In genomic region chr17:81582769-81583168, GRCh38 we compare ENCODE assay signal across 32 cellular contexts. TPM values are rescaled to one million over a fixed set of nuclear protein-coding genes. Genes with fewer than 3 reads are reported as not detected.
DNase-seq lines count a peak whose midpoint lies in the region; ATAC-seq and TF ChIP-seq lines count a peak whose summit lies in the region.
"Had no signal": no experiment of that assay in that cellular context is flagged by ENCODE, and none has a peak within 500 bp of the region (broad histone marks: within the 10 kb centered on the region; RNA-seq: fewer than 3 reads in every experiment).

No MANE protein-coding gene starts in this region.

- DNase-seq in AG04450 (ENCODE audit: low read depth, low spot score): no peak
- DNase-seq in Panc1 (ENCODE audit: low read depth, low spot score): no peak
- DNase-seq in fibroblast of lung (ENCODE audit: low read depth in 2 of 2): no peak
- DNase-seq in osteoblast (ENCODE audit: insufficient read length, low spot score, missing footprints): peak; percentile 84
- DNase-seq in DMS79 (lab: John Stamatoyannopoulos, UW): no peak
- DNase-seq in H7: no peak
- DNase-seq in NCI-H524 treated with DMSO at 0.1 percent for 48 hours (lab: John Stamatoyannopoulos, UW): no peak
- DNase-seq: ACHN; activated CD4-positive, alpha-beta T cell treated with anti-CD3 and anti-CD28 coated beads, Interleukin-2, amount 50 U/mL, for 1 hour; activated CD4-positive, CD25-positive, alpha-beta regulatory T cell; activated T-cell treated with anti-CD3 and anti-CD28 coated beads, Interleukin-2, amount 50 U/mL, for 1 hour; central memory CD4-positive, alpha-beta T cell; dermis blood vessel endothelial cell; DMS53; endodermal cell; left cardiac atrium; NCI-H146; NCI-H446; NCI-H774; Peyer's patch; SJCRH30; small intestine; stimulated activated naive CD4-positive, alpha-beta T cell treated with Interleukin-2 at 50 U/mL for 16 hours; T-helper 1 cell had no signal

- H3K27ac ChIP-seq in AG04450 (ENCODE audit: low read depth, low read length) (peak overlapping the region; percentile 39), Panc1 (ENCODE audit: low read length) (peak overlapping the region; percentile 100), fibroblast of lung (ENCODE audit: insufficient read depth, low read length) (peak overlapping the region; percentile 42), osteoblast (ENCODE audit: low read depth, low read length) (peak overlapping the region; percentile 75)
- H3K27ac ChIP-seq: BLaER1, esophagus muscularis mucosa, hepatocyte, Peyer's patch, SJCRH30, suprapubic skin had no signal

- H2AFZ ChIP-seq in fibroblast of lung (ENCODE audit: low read length) (no peak overlapping the region), osteoblast (ENCODE audit: low read length) (no peak overlapping the region)
- H2AFZ ChIP-seq: hepatocyte had no signal

- CTCF ChIA-PET in AG04450 (lab: Charles Lee) (interaction anchor here (0.9 to 2.4 kb wide), 2 partner anchors 18 to 328 kb away, joined by 3 to 12 read pairs; no protein-coding TSS in a partner anchor), Panc1 (lab: Charles Lee) (interaction anchor here (1.2 kb wide), 1 partner anchor 18 kb away, joined by 3 read pairs; no protein-coding TSS in a partner anchor)

- H3K79me2 ChIP-seq in fibroblast of lung (ENCODE audit: control insufficient read depth, insufficient read depth, low read length) (peaks cover 25% of the 10 kb centered on the region), osteoblast (ENCODE audit: insufficient read depth, low read length) (peaks cover 40% of the 10 kb centered on the region)

- in situ Hi-C loops in Panc1 (cut with HindIII; ENCODE audit: low pct_unique_long_range_greater_than_20kb, low sequenced_read_pairs): no loop called here

- H3K4me1 ChIP-seq in Panc1 (ENCODE audit: control insufficient read depth, insufficient read depth, low read length) (peaks cover 73% of the 10 kb centered on the region), fibroblast of lung (ENCODE audit: control insufficient read depth, extremely low read depth, insufficient read depth, low read length) (peaks cover 9% of the 10 kb centered on the region), osteoblast (ENCODE audit: insufficient read depth, low read length) (peaks cover 55% of the 10 kb centered on the region)
- H3K4me1 ChIP-seq: BLaER1, Peyer's patch, suprapubic skin had no signal

- POLR2A ChIA-PET in AG04450 (lab: Yijun Ruan, JAX): interaction anchor here (1.2 kb wide), 1 partner anchor 22 kb away, joined by 4 read pairs; no protein-coding TSS in a partner anchor
- POLR2A ChIA-PET in Panc1 (lab: Charles Lee): no interaction called here

- H3K4me2 ChIP-seq in fibroblast of lung (ENCODE audit: extremely low read depth, insufficient read depth, low read length) (no peak overlapping the region), osteoblast (ENCODE audit: insufficient read depth, low read length) (peak overlapping the region; percentile 40)
- H3K4me2 ChIP-seq: BLaER1, hepatocyte had no signal

- ATAC-seq in Panc1: no peak
- ATAC-seq: HCT116; left cardiac atrium; natural killer cell treated with Interleukin-12 subunit alpha and Interleukin-12 subunit beta and Interleukin-15 and Interleukin-18, amount 100 ng/mL, for 72 hours had no signal

- H3K4me3 ChIP-seq in AG04450 (ENCODE audit: low read depth, low read length): no peak overlapping the region
- no peak overlapping the region for H3K4me3 ChIP-seq in Panc1 (ENCODE audit: low read depth in 2 of 2, low read length in 2 of 2)
- H3K4me3 ChIP-seq in fibroblast of lung (replicated peaks in 1 of 4; ENCODE audit: control extremely low read depth in 1 of 4, insufficient read depth in 1 of 4, low read depth in 3 of 4, low read length in 4 of 4): no peak overlapping the region
- H3K4me3 ChIP-seq in osteoblast (ENCODE audit: insufficient read depth, low read length): no peak overlapping the region
- H3K4me3 ChIP-seq in H7 (ENCODE audit: insufficient read depth, low read depth, low read length): no peak overlapping the region
- H3K4me3 ChIP-seq: BLaER1, esophagus muscularis mucosa, hepatocyte, lung, Peyer's patch, SJCRH30, suprapubic skin had no signal

- H3K36me3 ChIP-seq in Panc1 (ENCODE audit: control insufficient read depth, insufficient read depth, low read length) (peaks cover 18% of the 10 kb centered on the region; the same call in 1 of the 2 replicates), fibroblast of lung (ENCODE audit: control insufficient read depth, insufficient read depth, low read length) (peaks cover 18% of the 10 kb centered on the region), osteoblast (ENCODE audit: insufficient read depth, low read length) (peaks cover 46% of the 10 kb centered on the region), H7 (replicated peaks; ENCODE audit: control insufficient read depth, insufficient read depth, low read length) (peaks cover 25% of the 10 kb centered on the region)

- TF ChIP-seq CTCF in AG04450 (IDR thresholded peaks at IDR 0.05; ENCODE audit: low read depth, low read length) (no peak), Panc1 (IDR thresholded peaks at IDR 0.05) (no peak), fibroblast of lung (conservative IDR thresholded peaks at IDR 0.05 in 1 of 2, IDR thresholded peaks at IDR 0.05 in 1 of 2; ENCODE audit: low read depth in 1 of 2, low read length in 2 of 2) (no peak), osteoblast (IDR thresholded peaks at IDR 0.05; ENCODE audit: extremely low read depth, low read depth, low read length) (no peak)

- intact Hi-C loops in Panc1 (cut with micrococcal nuclease; ENCODE audit: unreplicated experiment): no loop called here

- no peaks in the 10 kb centered on the region for H3K9me3 ChIP-seq in AG04450 (ENCODE audit: control insufficient read depth, insufficient read depth, low read length)
- H3K9me3 ChIP-seq in Panc1 (ENCODE audit: control insufficient read depth, insufficient read depth, low read depth, low read length): no peaks in the 10 kb centered on the region
- H3K9me3 ChIP-seq in fibroblast of lung (ENCODE audit: control insufficient read depth, insufficient read depth, low read depth, low read length): no peaks in the 10 kb centered on the region
- H3K9me3 ChIP-seq in osteoblast (ENCODE audit: low read depth, low read length): no peaks in the 10 kb centered on the region
- H3K9me3 ChIP-seq: BLaER1, esophagus muscularis mucosa, Peyer's patch, SJCRH30, suprapubic skin had no signal

- no TSS peak for BruUV-seq in Panc1 (replicated peaks; lab: Mats Ljungman, UMichigan)

- no peaks in the 10 kb centered on the region for H3K27me3 ChIP-seq in AG04450 (ENCODE audit: control insufficient read depth, insufficient read depth, low read length)
- no peaks in the 10 kb centered on the region for H3K27me3 ChIP-seq in Panc1 (ENCODE audit: control insufficient read depth, insufficient read depth, low read length)
- no peaks in the 10 kb centered on the region for H3K27me3 ChIP-seq in fibroblast of lung (ENCODE audit: control insufficient read depth, insufficient read depth, low read length)
- no peaks in the 10 kb centered on the region for H3K27me3 ChIP-seq in osteoblast (ENCODE audit: insufficient read depth, low read length)
- no peaks in the 10 kb centered on the region for H3K27me3 ChIP-seq in H7 (ENCODE audit: control insufficient read depth, insufficient read depth, low read length)
- H3K27me3 ChIP-seq: BLaER1, esophagus muscularis mucosa, hepatocyte, Peyer's patch, SJCRH30, suprapubic skin had no signal

- H4K20me1 ChIP-seq in fibroblast of lung (ENCODE audit: control insufficient read depth, extremely low read depth, insufficient read depth, low read length) (no peaks in the 10 kb centered on the region), osteoblast (ENCODE audit: insufficient read depth, low read length) (no peaks in the 10 kb centered on the region)

- H3K9ac ChIP-seq in fibroblast of lung (ENCODE audit: insufficient read depth, low read length): no peak overlapping the region
- H3K9ac ChIP-seq: BLaER1 had no signal

RNA-seq across cellular contexts. Expression of gene FAAP100, which starts 30.6 kb away (rescaled TPM):
- 5.3 and 8.3 TPM in 2 replicates for polyA plus RNA-seq in AG04450 (2011; rRNA removed)
- 6.0 and 6.7 TPM in 2 replicates for polyA minus RNA-seq in AG04450 (2011; rRNA and poly(A)+ RNA removed)
- 265 TPM for total RNA-seq in Panc1 (2021; ENCODE audit: unreplicated experiment)
- polyA plus RNA-seq in Panc1 (2012; ENCODE audit: insufficient read length): 232 TPM
- total RNA-seq in fibroblast of lung: 10.4 and 12.6 TPM in 2 replicates
- polyA plus RNA-seq in fibroblast of lung: 6.7 and 8.1 TPM in 2 replicates
- polyA plus RNA-seq in fibroblast of lung (2012): 13.7 and 19.1 TPM in 2 replicates
- 17.6 and 22.4 TPM in 2 replicates for polyA minus RNA-seq in fibroblast of lung (ENCODE audit: low replicate concordance)
- 43.0 and 44.5 TPM in 2 replicates for total RNA-seq in osteoblast
- total RNA-seq in H7 (2014; rRNA removed; shearing (Covaris generic)): 40.4 and 46.6 TPM in 2 replicates

RNA-seq across cellular contexts. Expression of gene NPLOC4, which starts 54.1 kb away (rescaled TPM):
- polyA plus RNA-seq in AG04450 (2011; rRNA removed): 66.5 and 77.1 TPM in 2 replicates
- polyA minus RNA-seq in AG04450 (2011; rRNA and poly(A)+ RNA removed): 126 and 154 TPM in 2 replicates
- 246 TPM for total RNA-seq in Panc1 (2021; ENCODE audit: unreplicated experiment)
- 164 TPM for polyA plus RNA-seq in Panc1 (2012; ENCODE audit: insufficient read length)
- 49.8 and 51.0 TPM in 2 replicates for total RNA-seq in fibroblast of lung
- 62.5 and 82.8 TPM in 2 replicates for polyA plus RNA-seq in fibroblast of lung
- polyA plus RNA-seq in fibroblast of lung (2012): 50.4 and 64.3 TPM in 2 replicates
- 243 and 414 TPM in 2 replicates for polyA minus RNA-seq in fibroblast of lung (ENCODE audit: low replicate concordance)
- 97.8 and 118 TPM in 2 replicates for total RNA-seq in osteoblast
- 64.5 and 77.1 TPM in 2 replicates for total RNA-seq in H7 (2014; rRNA removed; shearing (Covaris generic))

RNA-seq across cellular contexts. Expression of gene TSPAN10, which starts 54.2 kb away (rescaled TPM):
- polyA plus RNA-seq in AG04450 (2011; rRNA removed) (0.92 and 0.98 TPM in 2 replicates), fibroblast of lung (0.94 and 1.3 TPM in 2 replicates)
- polyA minus RNA-seq in AG04450 (2011; rRNA and poly(A)+ RNA removed): 1.2 and 1.3 TPM in 2 replicates
- total RNA-seq in Panc1 (2021; ENCODE audit: unreplicated experiment) (4.8 TPM), fibroblast of lung (1.0 and 3.0 TPM in 2 replicates), osteoblast (2.9 and 11.5 TPM in 2 replicates)
- 5.3 TPM for polyA plus RNA-seq in Panc1 (2012; ENCODE audit: insufficient read length)
- 1.7 and 2.1 TPM in 2 replicates for polyA plus RNA-seq in fibroblast of lung (2012)
- 0.56 and 0.63 TPM in 2 replicates for polyA minus RNA-seq in fibroblast of lung (ENCODE audit: low replicate concordance)
- total RNA-seq in H7 (2014; rRNA removed; shearing (Covaris generic)): 0.48 and 0.76 TPM in 2 replicates
- total RNA-seq: frontal cortex, Peyer's patch had no signal

RNA-seq across cellular contexts. Expression of gene FSCN2, which starts 54.6 kb away (rescaled TPM):
- polyA plus RNA-seq in AG04450 (2011; rRNA removed): 0.26 and 0.41 TPM in 2 replicates
- 1.0 TPM in 1 of 2 replicates, not detected in the other for polyA minus RNA-seq in AG04450 (2011; rRNA and poly(A)+ RNA removed)
- total RNA-seq in Panc1 (2021; ENCODE audit: unreplicated experiment): 1.2 TPM
- 9.6 TPM for polyA plus RNA-seq in Panc1 (2012; ENCODE audit: insufficient read length)
- total RNA-seq in fibroblast of lung: 1.5 and 2.0 TPM in 2 replicates
- 0.07 and 0.35 TPM in 2 replicates for polyA plus RNA-seq in fibroblast of lung
- polyA plus RNA-seq in fibroblast of lung (2012): 0.21 and 0.73 TPM in 2 replicates
- polyA minus RNA-seq in fibroblast of lung (ENCODE audit: low replicate concordance): 0.39 TPM in 1 of 2 replicates, not detected in the other
- total RNA-seq in osteoblast: 2.9 and 5.1 TPM in 2 replicates
- 0.33 TPM in 1 of 2 replicates, not detected in the other for total RNA-seq in H7 (2014; rRNA removed; shearing (Covaris generic))

Comparison
In these comparisons a context has a peak if more than half of its experiments do, and no peak if none do; other contexts are left out.
1. H3K27ac ChIP-seq: peak in every context shown above with its lines; median percentile 100 in Panc1; 75 in osteoblast; 42 in fibroblast of lung; 39 in AG04450.